1 cellular context compared by ENCODE assay signal in the genomic region with DNA sequence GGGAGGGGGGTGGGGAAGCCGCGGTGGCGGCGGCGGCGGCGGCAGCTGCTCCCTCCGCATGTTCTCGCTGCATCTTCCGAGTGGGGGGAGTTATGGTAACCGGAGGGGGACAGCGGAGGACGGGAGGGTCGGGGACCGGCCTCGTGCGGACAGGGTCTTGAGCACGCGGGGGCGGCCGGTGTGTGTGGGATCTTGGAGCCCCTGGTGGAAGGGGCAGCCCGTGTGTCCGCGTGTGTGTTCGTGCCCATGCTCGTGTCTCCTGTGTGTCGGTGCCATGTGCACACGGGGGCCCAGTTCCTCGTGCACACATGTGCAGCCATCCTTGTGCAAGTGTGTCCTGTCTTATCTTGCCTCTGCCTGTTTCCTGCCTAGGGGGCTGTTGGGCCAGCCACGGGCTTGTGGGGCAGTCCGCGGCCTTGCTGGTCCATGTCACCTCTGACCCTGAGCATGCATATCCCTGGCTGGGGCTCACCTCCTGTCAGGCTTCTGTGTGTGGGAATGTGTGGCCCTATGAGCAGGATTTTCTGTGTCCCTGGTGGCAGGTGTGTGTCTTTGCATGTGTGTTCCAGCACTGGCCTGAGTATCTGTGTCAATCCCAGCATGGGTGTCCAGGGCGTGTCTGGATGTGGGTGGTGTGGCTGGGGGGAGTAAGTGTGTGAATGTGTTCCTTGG.
TF ChIP-seq lines count a peak whose summit lies in the region.

No MANE protein-coding gene starts in this region.

TF ChIP-seq in K562, 482 proteins besides CTCF, POLR2A, EP300 and RAD21 (continued from another document and continues in another):
- TF ChIP-seq, protein P1, sequence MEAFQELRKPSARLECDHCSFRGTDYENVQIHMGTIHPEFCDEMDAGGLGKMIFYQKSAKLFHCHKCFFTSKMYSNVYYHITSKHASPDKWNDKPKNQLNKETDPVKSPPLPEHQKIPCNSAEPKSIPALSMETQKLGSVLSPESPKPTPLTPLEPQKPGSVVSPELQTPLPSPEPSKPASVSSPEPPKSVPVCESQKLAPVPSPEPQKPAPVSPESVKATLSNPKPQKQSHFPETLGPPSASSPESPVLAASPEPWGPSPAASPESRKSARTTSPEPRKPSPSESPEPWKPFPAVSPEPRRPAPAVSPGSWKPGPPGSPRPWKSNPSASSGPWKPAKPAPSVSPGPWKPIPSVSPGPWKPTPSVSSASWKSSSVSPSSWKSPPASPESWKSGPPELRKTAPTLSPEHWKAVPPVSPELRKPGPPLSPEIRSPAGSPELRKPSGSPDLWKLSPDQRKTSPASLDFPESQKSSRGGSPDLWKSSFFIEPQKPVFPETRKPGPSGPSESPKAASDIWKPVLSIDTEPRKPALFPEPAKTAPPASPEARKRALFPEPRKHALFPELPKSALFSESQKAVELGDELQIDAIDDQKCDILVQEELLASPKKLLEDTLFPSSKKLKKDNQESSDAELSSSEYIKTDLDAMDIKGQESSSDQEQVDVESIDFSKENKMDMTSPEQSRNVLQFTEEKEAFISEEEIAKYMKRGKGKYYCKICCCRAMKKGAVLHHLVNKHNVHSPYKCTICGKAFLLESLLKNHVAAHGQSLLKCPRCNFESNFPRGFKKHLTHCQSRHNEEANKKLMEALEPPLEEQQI (IDR thresholded peaks at IDR 0.05), result no peak
- TF ChIP-seq ZZZ3 (IDR thresholded peaks at IDR 0.05) (no peak), XRCC3 (IDR thresholded peaks at IDR 0.05) (no peak), CREBBP (IDR thresholded peaks at IDR 0.05; ENCODE audit: low read depth, low read length) (no peak), ADNP (tag; IDR thresholded peaks at IDR 0.05) (no peak), EWSR1 (IDR thresholded peaks at IDR 0.05; ENCODE audit: borderline replicate concordance, low read depth, partially characterized antibody) (no peak), MTA2 (IDR thresholded peaks at IDR 0.05; ENCODE audit: low read depth) (peak; percentile 7; the same call in 1 of the 2 replicates), TCF15 (CRISPR knock-in tag; IDR thresholded peaks at IDR 0.05) (no peak), ZNF224 (CRISPR knock-in tag; IDR thresholded peaks at IDR 0.05) (peak; percentile 95), THRA (IDR thresholded peaks at IDR 0.05) (no peak), CREM (IDR thresholded peaks at IDR 0.05; ENCODE audit: low read depth) (peak; percentile 35; the same call in 1 of the 2 replicates), CBX8 (IDR thresholded peaks at IDR 0.05; ENCODE audit: borderline replicate concordance, extremely low read depth, low read depth, low read length, poor library complexity, severe bottlenecking) (no peak), RHOXF2B (CRISPR knock-in tag; conservative IDR thresholded peaks at IDR 0.05) (no peak), NFIC (IDR thresholded peaks at IDR 0.05) (peak; percentile 10; the same call in 1 of the 2 replicates), MCM7 (IDR thresholded peaks at IDR 0.05) (no peak), NR1H2 (CRISPR knock-in tag; IDR thresholded peaks at IDR 0.05) (no peak), NFYB (IDR thresholded peaks at IDR 0.05; ENCODE audit: extremely low read depth, insufficient read length) (no peak), E2F6 (IDR thresholded peaks at IDR 0.05; ENCODE audit: borderline replicate concordance in 1 of 2, extremely low read depth in 1 of 2, insufficient read depth in 1 of 2, insufficient read length in 1 of 2, low read depth in 1 of 2, low read length in 1 of 2, poor library complexity in 1 of 2, severe bottlenecking in 1 of 2) (peak; percentile 91), ZNF695 (CRISPR knock-in tag; IDR thresholded peaks at IDR 0.05) (no peak), ARID1B (IDR thresholded peaks at IDR 0.05) (peak; percentile 71), DMBX1 (CRISPR knock-in tag; IDR thresholded peaks at IDR 0.05; ENCODE audit: borderline replicate concordance) (peak; percentile 75), DIDO1 (tag; IDR thresholded peaks at IDR 0.05; ENCODE audit: low read depth) (no peak), FOXJ3 (CRISPR knock-in tag; IDR thresholded peaks at IDR 0.05) (no peak), BRD9 (IDR thresholded peaks at IDR 0.05; ENCODE audit: low read depth, partially characterized antibody) (no peak), SUPT5H (IDR thresholded peaks at IDR 0.05) (peak; percentile 40; the same call in 1 of the 2 replicates), SMARCB1 (IDR thresholded peaks at IDR 0.05; ENCODE audit: insufficient read length, low read depth) (no peak), PCBP2 (IDR thresholded peaks at IDR 0.05; ENCODE audit: low read depth, low read length, poor library complexity, severe bottlenecking) (no peak), ZNF384 (IDR thresholded peaks at IDR 0.05; ENCODE audit: low read depth, low read length) (no peak), ZBTB2 (IDR thresholded peaks at IDR 0.05) (no peak; the same call in 1 of the 2 replicates), NFE2 (IDR thresholded peaks at IDR 0.05; ENCODE audit: low read depth) (no peak), ATF6 (CRISPR knock-in tag; IDR thresholded peaks at IDR 0.05) (no peak), POLR2G (IDR thresholded peaks at IDR 0.05; ENCODE audit: low read depth, low read length) (peak; percentile 64)
- TF ChIP-seq, protein P2, sequence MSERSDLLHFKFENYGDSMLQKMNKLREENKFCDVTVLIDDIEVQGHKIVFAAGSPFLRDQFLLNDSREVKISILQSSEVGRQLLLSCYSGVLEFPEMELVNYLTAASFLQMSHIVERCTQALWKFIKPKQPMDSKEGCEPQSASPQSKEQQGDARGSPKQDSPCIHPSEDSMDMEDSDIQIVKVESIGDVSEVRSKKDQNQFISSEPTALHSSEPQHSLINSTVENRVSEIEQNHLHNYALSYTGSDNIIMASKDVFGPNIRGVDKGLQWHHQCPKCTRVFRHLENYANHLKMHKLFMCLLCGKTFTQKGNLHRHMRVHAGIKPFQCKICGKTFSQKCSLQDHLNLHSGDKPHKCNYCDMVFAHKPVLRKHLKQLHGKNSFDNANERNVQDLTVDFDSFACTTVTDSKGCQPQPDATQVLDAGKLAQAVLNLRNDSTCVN (CRISPR knock-in tag; IDR thresholded peaks at IDR 0.05), result no peak
- TF ChIP-seq, protein P3, sequence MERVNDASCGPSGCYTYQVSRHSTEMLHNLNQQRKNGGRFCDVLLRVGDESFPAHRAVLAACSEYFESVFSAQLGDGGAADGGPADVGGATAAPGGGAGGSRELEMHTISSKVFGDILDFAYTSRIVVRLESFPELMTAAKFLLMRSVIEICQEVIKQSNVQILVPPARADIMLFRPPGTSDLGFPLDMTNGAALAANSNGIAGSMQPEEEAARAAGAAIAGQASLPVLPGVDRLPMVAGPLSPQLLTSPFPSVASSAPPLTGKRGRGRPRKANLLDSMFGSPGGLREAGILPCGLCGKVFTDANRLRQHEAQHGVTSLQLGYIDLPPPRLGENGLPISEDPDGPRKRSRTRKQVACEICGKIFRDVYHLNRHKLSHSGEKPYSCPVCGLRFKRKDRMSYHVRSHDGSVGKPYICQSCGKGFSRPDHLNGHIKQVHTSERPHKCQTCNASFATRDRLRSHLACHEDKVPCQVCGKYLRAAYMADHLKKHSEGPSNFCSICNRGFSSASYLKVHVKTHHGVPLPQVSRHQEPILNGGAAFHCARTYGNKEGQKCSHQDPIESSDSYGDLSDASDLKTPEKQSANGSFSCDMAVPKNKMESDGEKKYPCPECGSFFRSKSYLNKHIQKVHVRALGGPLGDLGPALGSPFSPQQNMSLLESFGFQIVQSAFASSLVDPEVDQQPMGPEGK (CRISPR knock-in tag; IDR thresholded peaks at IDR 0.05; ENCODE audit: borderline replicate concordance), result no peak
- TF ChIP-seq, protein P4, sequence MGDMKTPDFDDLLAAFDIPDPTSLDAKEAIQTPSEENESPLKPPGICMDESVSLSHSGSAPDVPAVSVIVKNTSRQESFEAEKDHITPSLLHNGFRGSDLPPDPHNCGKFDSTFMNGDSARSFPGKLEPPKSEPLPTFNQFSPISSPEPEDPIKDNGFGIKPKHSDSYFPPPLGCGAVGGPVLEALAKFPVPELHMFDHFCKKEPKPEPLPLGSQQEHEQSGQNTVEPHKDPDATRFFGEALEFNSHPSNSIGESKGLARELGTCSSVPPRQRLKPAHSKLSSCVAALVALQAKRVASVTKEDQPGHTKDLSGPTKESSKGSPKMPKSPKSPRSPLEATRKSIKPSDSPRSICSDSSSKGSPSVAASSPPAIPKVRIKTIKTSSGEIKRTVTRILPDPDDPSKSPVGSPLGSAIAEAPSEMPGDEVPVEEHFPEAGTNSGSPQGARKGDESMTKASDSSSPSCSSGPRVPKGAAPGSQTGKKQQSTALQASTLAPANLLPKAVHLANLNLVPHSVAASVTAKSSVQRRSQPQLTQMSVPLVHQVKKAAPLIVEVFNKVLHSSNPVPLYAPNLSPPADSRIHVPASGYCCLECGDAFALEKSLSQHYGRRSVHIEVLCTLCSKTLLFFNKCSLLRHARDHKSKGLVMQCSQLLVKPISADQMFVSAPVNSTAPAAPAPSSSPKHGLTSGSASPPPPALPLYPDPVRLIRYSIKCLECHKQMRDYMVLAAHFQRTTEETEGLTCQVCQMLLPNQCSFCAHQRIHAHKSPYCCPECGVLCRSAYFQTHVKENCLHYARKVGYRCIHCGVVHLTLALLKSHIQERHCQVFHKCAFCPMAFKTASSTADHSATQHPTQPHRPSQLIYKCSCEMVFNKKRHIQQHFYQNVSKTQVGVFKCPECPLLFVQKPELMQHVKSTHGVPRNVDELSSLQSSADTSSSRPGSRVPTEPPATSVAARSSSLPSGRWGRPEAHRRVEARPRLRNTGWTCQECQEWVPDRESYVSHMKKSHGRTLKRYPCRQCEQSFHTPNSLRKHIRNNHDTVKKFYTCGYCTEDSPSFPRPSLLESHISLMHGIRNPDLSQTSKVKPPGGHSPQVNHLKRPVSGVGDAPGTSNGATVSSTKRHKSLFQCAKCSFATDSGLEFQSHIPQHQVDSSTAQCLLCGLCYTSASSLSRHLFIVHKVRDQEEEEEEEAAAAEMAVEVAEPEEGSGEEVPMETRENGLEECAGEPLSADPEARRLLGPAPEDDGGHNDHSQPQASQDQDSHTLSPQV (IDR thresholded peaks at IDR 0.05), result peak; percentile 97
- TF ChIP-seq, protein P5, sequence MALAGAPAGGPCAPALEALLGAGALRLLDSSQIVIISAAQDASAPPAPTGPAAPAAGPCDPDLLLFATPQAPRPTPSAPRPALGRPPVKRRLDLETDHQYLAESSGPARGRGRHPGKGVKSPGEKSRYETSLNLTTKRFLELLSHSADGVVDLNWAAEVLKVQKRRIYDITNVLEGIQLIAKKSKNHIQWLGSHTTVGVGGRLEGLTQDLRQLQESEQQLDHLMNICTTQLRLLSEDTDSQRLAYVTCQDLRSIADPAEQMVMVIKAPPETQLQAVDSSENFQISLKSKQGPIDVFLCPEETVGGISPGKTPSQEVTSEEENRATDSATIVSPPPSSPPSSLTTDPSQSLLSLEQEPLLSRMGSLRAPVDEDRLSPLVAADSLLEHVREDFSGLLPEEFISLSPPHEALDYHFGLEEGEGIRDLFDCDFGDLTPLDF (CRISPR knock-in tag; IDR thresholded peaks at IDR 0.05), result peak; percentile 93; the same call in 1 of the 2 replicates
